Comparison of ENCODE assay signal across 9 cellular contexts in genomic region chr2:155223781-155224406, GRCh38.
DNase-seq lines count a peak whose midpoint lies in the region; ATAC-seq, FAIRE-seq and TF ChIP-seq lines count a peak whose summit lies in the region.
"Had no signal": no experiment of that assay in that cellular context is flagged by ENCODE, and none has a peak within 500 bp of the region (broad histone marks: within the 10 kb centered on the region; RNA-seq: fewer than 3 reads in every experiment).

No MANE protein-coding gene starts in this region.

- peak; percentile 17 for FAIRE-seq in GM12892 (lab: Jason Lieb, UNC)

- H3K36me3 Mint-ChIP-seq in activated naive CD4-positive, alpha-beta T cell treated with anti-CD3 and anti-CD28 coated beads, Interleukin-2, amount 10 ng/mL, durations not matched to agents 7 days and 5 days = no peaks in the 10 kb centered on the region

- no peaks in the 10 kb centered on the region for H3K27me3 Mint-ChIP-seq in activated naive CD4-positive, alpha-beta T cell treated with anti-CD3 and anti-CD28 coated beads, Interleukin-2, amount 10 ng/mL, durations not matched to agents 7 days and 5 days
- H3K27me3 Mint-ChIP-seq: stimulated activated naive CD8-positive, alpha-beta T cell treated with anti-CD3 and anti-CD28 coated beads, Interleukin-15, Interleukin-2, amounts not matched to agents 100 ng/mL and 50 ng/mL, for 24 hours had no signal

- peaks cover 2% of the 10 kb centered on the region for H3K9me3 Mint-ChIP-seq in activated naive CD4-positive, alpha-beta T cell treated with anti-CD3 and anti-CD28 coated beads, Interleukin-2, amount 10 ng/mL, durations not matched to agents 7 days and 5 days
- H3K9me3 Mint-ChIP-seq: stimulated activated naive CD8-positive, alpha-beta T cell treated with anti-CD3 and anti-CD28 coated beads, Interleukin-15, Interleukin-2, amounts not matched to agents 100 ng/mL and 50 ng/mL, for 24 hours had no signal

- H3K4me3 ChIP-seq in fibroblast of mammary gland (ENCODE audit: control insufficient read depth, low read depth, low read length) = no peak overlapping the region

- H3K4me1 Mint-ChIP-seq in activated naive CD4-positive, alpha-beta T cell treated with anti-CD3 and anti-CD28 coated beads, Interleukin-2, amount 10 ng/mL, durations not matched to agents 7 days and 5 days = no peaks in the 10 kb centered on the region

- no peak for TF ChIP-seq POLR2A in GM12892 (IDR thresholded peaks at IDR 0.05; ENCODE audit: low read depth, low read length)

- peak; percentile 59 for ATAC-seq in HG02852 (IDR thresholded peaks at IDR 0.05; ENCODE audit: unreplicated experiment)
- no peak for ATAC-seq in HG02642 (IDR thresholded peaks at IDR 0.05; ENCODE audit: poor library complexity, unreplicated experiment)

- no peak overlapping the region for H3K27ac Mint-ChIP-seq in activated naive CD4-positive, alpha-beta T cell treated with anti-CD3 and anti-CD28 coated beads, Interleukin-2, amount 10 ng/mL, durations not matched to agents 7 days and 5 days
- H3K27ac Mint-ChIP-seq: stimulated activated naive CD8-positive, alpha-beta T cell treated with anti-CD3 and anti-CD28 coated beads, Interleukin-15, Interleukin-2, amounts not matched to agents 100 ng/mL and 50 ng/mL, for 24 hours had no signal

- DNase-seq in GM12892 (ENCODE audit: insufficient read length) = no peak
- peak; percentile 11 for DNase-seq in NCI-H524 treated with DMSO at 0.1 percent for 48 hours (lab: John Stamatoyannopoulos, UW)
- DNase-seq in fibroblast of mammary gland (ENCODE audit: low read depth) = peak; percentile 11
- DNase-seq in activated naive CD4-positive, alpha-beta T cell treated with anti-CD3 and anti-CD28 coated beads, Interleukin-2, amount 10 ng/mL, durations not matched to agents 7 days and 5 days = no peak
- DNase-seq in DMS79 (lab: John Stamatoyannopoulos, UW) = no peak
- no peak for DNase-seq in CD1c-positive myeloid dendritic cell (ENCODE audit: extremely low spot score)

- no peak overlapping the region for H3K4me3 Mint-ChIP-seq in activated naive CD4-positive, alpha-beta T cell treated with anti-CD3 and anti-CD28 coated beads, Interleukin-2, amount 10 ng/mL, durations not matched to agents 7 days and 5 days
- H3K4me3 Mint-ChIP-seq: stimulated activated naive CD8-positive, alpha-beta T cell treated with anti-CD3 and anti-CD28 coated beads, Interleukin-15, Interleukin-2, amounts not matched to agents 100 ng/mL and 50 ng/mL, for 24 hours had no signal

- CTCF ChIA-PET in activated naive CD4-positive, alpha-beta T cell treated with anti-CD3 and anti-CD28 coated beads, Interleukin-2, amount 10 ng/mL, durations not matched to agents 7 days and 5 days (lab: Charles Lee) = interaction anchor here (0.6 kb wide), 1 partner anchor 1483 kb away, joined by 3 read pairs; no protein-coding TSS in a partner anchor

- TF ChIP-seq CTCF in fibroblast of mammary gland (conservative IDR thresholded peaks at IDR 0.05; ENCODE audit: control insufficient read depth, insufficient read depth, low read depth, low read length) = peak; percentile 33

Comparison
In these comparisons a context has a peak if more than half of its experiments do, and no peak if none do; other contexts are left out.
1. DNase-seq: peak in NCI-H524 treated with DMSO at 0.1 percent for 48 hours (single experiment) and fibroblast of mammary gland (single experiment); none in GM12892 (single experiment), activated naive CD4-positive, alpha-beta T cell treated with anti-CD3 and anti-CD28 coated beads, Interleukin-2, amount 10 ng/mL, durations not matched to agents 7 days and 5 days (single experiment), DMS79 (single experiment) and CD1c-positive myeloid dendritic cell (single experiment).